ENCODE assay signal across 27 cellular contexts in genomic region chrX:18582910-18583493, GRCh38.
DNase-seq lines count a peak whose midpoint lies in the region; FAIRE-seq and TF ChIP-seq lines count a peak whose summit lies in the region.
"Had no signal": no experiment of that assay in that cellular context is flagged by ENCODE, and none has a peak within 500 bp of the region (broad histone marks: within the 10 kb centered on the region; RNA-seq: fewer than 3 reads in every experiment).

No MANE protein-coding gene starts in this region.

- dilution Hi-C loops in endothelial cell of umbilical vein (cut with MboI; ENCODE audit: extremely low pct_ligation_motif_present, low sequenced_read_pairs), result no loop called here

- H3K4me2 ChIP-seq in SK-N-SH, result peak overlapping the region; percentile 31; the same call in 1 of the 2 replicates
- H3K4me2 ChIP-seq in endothelial cell of umbilical vein (ENCODE audit: insufficient read depth, low read length), result peak overlapping the region; percentile 17
- H3K4me2 ChIP-seq: BLaER1 treated with 17β-estradiol and CSF1 and Interleukin-3, amounts not matched to agents 10 nM and 100 nM; hepatocyte had no signal

- TF ChIP-seq CTCF in BJ (IDR thresholded peaks at IDR 0.05; ENCODE audit: insufficient read depth, low read depth, low read length) (no peak), SK-N-SH (IDR thresholded peaks at IDR 0.05) (no peak), endothelial cell of umbilical vein (IDR thresholded peaks at IDR 0.05; ENCODE audit: extremely low read depth in 1 of 2, insufficient read depth in 1 of 2, low read depth in 1 of 2, low read length in 2 of 2) (no peak)

- intact Hi-C loops in endothelial cell of umbilical vein (cut with micrococcal nuclease), result loop anchor here (10.0 kb wide), 1 partner anchor 158 kb away; the partner anchor contains the start of gene CDKL5

- no peak overlapping the region for H3K4me3 ChIP-seq in BJ (ENCODE audit: low read depth, low read length)
- no peak overlapping the region for H3K4me3 ChIP-seq in SK-N-SH (ENCODE audit: low read depth in 2 of 2, low read length in 1 of 2)
- no peak overlapping the region for H3K4me3 ChIP-seq in endothelial cell of umbilical vein (replicated peaks in 1 of 3; ENCODE audit: insufficient read depth in 1 of 3, low read depth in 1 of 3, low read length in 3 of 3)
- H3K4me3 ChIP-seq: BLaER1 treated with 17β-estradiol and CSF1 and Interleukin-3, amounts not matched to agents 10 nM and 100 nM; hepatocyte; psoas muscle; SJSA1; tibial artery had no signal

- H3K27ac ChIP-seq in SK-N-SH (ENCODE audit: low read depth in 2 of 2, low read length in 1 of 2) (peak overlapping the region; percentile 26 to 86; a peak in 3 of 4 replicates), endothelial cell of umbilical vein (ENCODE audit: insufficient read depth, low read depth, low read length) (no peak overlapping the region)
- H3K27ac ChIP-seq: BLaER1 treated with 17β-estradiol and CSF1 and Interleukin-3, amounts not matched to agents 10 nM and 100 nM; epithelial cell of prostate; hepatocyte; psoas muscle; SJSA1; tibial artery had no signal

- no peaks in the 10 kb centered on the region for H3K9me1 ChIP-seq in endothelial cell of umbilical vein (replicated peaks; ENCODE audit: control insufficient read depth, extremely low read depth, insufficient read depth, low read length)

- TF ChIP-seq POLR2A in endothelial cell of umbilical vein (IDR thresholded peaks at IDR 0.05; ENCODE audit: low read depth, low read length), result no peak

- no peaks in the 10 kb centered on the region for H3K27me3 ChIP-seq in BJ (ENCODE audit: control insufficient read depth, insufficient read depth, low read length)
- no peaks in the 10 kb centered on the region for H3K27me3 ChIP-seq in SK-N-SH (ENCODE audit: insufficient read depth)
- H3K27me3 ChIP-seq in endothelial cell of umbilical vein (ENCODE audit: control insufficient read depth in 2 of 2, insufficient read depth in 2 of 2, low read length in 2 of 2), result no peaks in the 10 kb centered on the region
- H3K27me3 ChIP-seq: hepatocyte, SJSA1, tibial artery had no signal

- CTCF ChIA-PET in BJ (lab: Yijun Ruan, JAX), result no interaction called here
- CTCF ChIA-PET in SK-N-SH (lab: Yijun Ruan, JAX), result no interaction called here
- CTCF ChIA-PET in endothelial cell of umbilical vein (lab: Charles Lee), result no interaction called here

- TF ChIP-seq EP300 in SK-N-SH (IDR thresholded peaks at IDR 0.05; ENCODE audit: borderline replicate concordance in 1 of 2, low read depth in 1 of 2, low read length in 1 of 2), result no peak

- H3K9me3 ChIP-seq in SK-N-SH (no peaks in the 10 kb centered on the region), endothelial cell of umbilical vein (replicated peaks; ENCODE audit: control insufficient read depth, insufficient read depth, low read length) (no peaks in the 10 kb centered on the region)
- H3K9me3 ChIP-seq: BLaER1 treated with 17β-estradiol and CSF1 and Interleukin-3, amounts not matched to agents 10 nM and 100 nM; Caco-2; psoas muscle; SJSA1; tibial artery had no signal

- H3K9ac ChIP-seq in SK-N-SH (no peak overlapping the region), endothelial cell of umbilical vein (replicated peaks; ENCODE audit: extremely low read depth, insufficient read depth, low read length) (no peak overlapping the region)
- H3K9ac ChIP-seq: BLaER1 treated with 17β-estradiol and CSF1 and Interleukin-3, amounts not matched to agents 10 nM and 100 nM had no signal

- BruUV-seq in endothelial cell of umbilical vein (replicated peaks; lab: Mats Ljungman, UMichigan), result no TSS peak

- H3K36me3 ChIP-seq in BJ (ENCODE audit: control insufficient read depth, insufficient read depth, low read length) (no peaks in the 10 kb centered on the region), SK-N-SH (replicated peaks in 1 of 2; ENCODE audit: control insufficient read depth in 1 of 2, insufficient read depth in 2 of 2, low read length in 1 of 2) (peaks cover 7 to 34% of the 10 kb centered on the region in 2 experiments), endothelial cell of umbilical vein (ENCODE audit: control insufficient read depth in 2 of 2, extremely low read depth in 1 of 2, insufficient read depth in 2 of 2, low read length in 2 of 2) (no peaks in the 10 kb centered on the region)
- H3K36me3 ChIP-seq: BLaER1 treated with 17β-estradiol and CSF1 and Interleukin-3, amounts not matched to agents 10 nM and 100 nM; SJSA1; tibial artery had no signal

- WGBS in SK-N-SH (ENCODE audit: low lambda C conversion rate), result 36% methylated on average over 6 of the region's 6 CpGs

- no peaks in the 10 kb centered on the region for H3K9me2 ChIP-seq in SK-N-SH

- no peak for TF ChIP-seq RAD21 in SK-N-SH (IDR thresholded peaks at IDR 0.05; ENCODE audit: low read length)

- peak; percentile 1 for DNase-seq in BJ (ENCODE audit: low read depth)
- peak; percentile 12 for DNase-seq in SK-N-SH
- peak; percentile 36 for DNase-seq in endothelial cell of umbilical vein (ENCODE audit: low read depth, low spot score)
- DNase-seq in iPS-NIHi11 (ENCODE audit: low spot score), result peak; percentile 6
- DNase-seq in T-helper 2 cell, result no peak
- no peak for DNase-seq in DMS 273 treated with DMSO at 0.1 percent for 48 hours (lab: John Stamatoyannopoulos, UW)
- DNase-seq in NCI-H1930 (lab: John Stamatoyannopoulos, UW), result no peak
- no peak for DNase-seq in NOMO-1 treated with dmso at 0.1 percent for 144 hours (lab: John Stamatoyannopoulos, UW; ENCODE audit: unreplicated experiment)
- DNase-seq: activated CD4-positive, alpha-beta memory T cell treated with anti-CD3 and anti-CD28 coated beads for 36 hours; activated CD4-positive, CD25-positive, alpha-beta regulatory T cell treated with anti-CD3 and anti-CD28 coated beads, Interleukin-2, amount 50 U/mL, for 72 hours; activated naive CD4-positive, alpha-beta T cell; Caco-2; DMS79; GDM1; GOT3; left colon; NCI-H446; occipital lobe; psoas muscle; stimulated activated CD4-positive, alpha-beta T cell treated with anti-CD3 and anti-CD28 coated beads, Interleukin-4, amount 100 ng/mL, for 24 hours; tibial artery had no signal

- POLR2A ChIA-PET in BJ (lab: Charles Lee), result no interaction called here
- POLR2A ChIA-PET in SK-N-SH (lab: Yijun Ruan, JAX), result no interaction called here
- POLR2A ChIA-PET in endothelial cell of umbilical vein (lab: Charles Lee), result no interaction called here

- H2AFZ ChIP-seq in SK-N-SH (ENCODE audit: low read depth) (no peak overlapping the region; the same call in 1 of the 2 replicates), endothelial cell of umbilical vein (ENCODE audit: low read depth, low read length) (no peak overlapping the region)
- H2AFZ ChIP-seq: hepatocyte had no signal

- H3K79me2 ChIP-seq in SK-N-SH (ENCODE audit: insufficient read depth), result no peaks in the 10 kb centered on the region
- no peaks in the 10 kb centered on the region for H3K79me2 ChIP-seq in endothelial cell of umbilical vein (ENCODE audit: control insufficient read depth, insufficient read depth, low read length)
- H3K79me2 ChIP-seq: hepatocyte had no signal

- H4K20me1 ChIP-seq in SK-N-SH (ENCODE audit: insufficient read depth) (no peaks in the 10 kb centered on the region), endothelial cell of umbilical vein (replicated peaks; ENCODE audit: control insufficient read depth, extremely low read depth, insufficient read depth, low read length) (no peaks in the 10 kb centered on the region)

- no peaks in the 10 kb centered on the region for H3F3A ChIP-seq in SK-N-SH (replicated peaks; ENCODE audit: insufficient read depth)

- H3K4me1 ChIP-seq in SK-N-SH (ENCODE audit: control insufficient read depth in 1 of 2, insufficient read depth in 2 of 2, low read depth in 1 of 2, low read length in 1 of 2) (peaks cover 7 to 11% of the 10 kb centered on the region in 2 experiments; a peak in 2 of 4 replicates), endothelial cell of umbilical vein (ENCODE audit: control insufficient read depth, extremely low read depth, insufficient read depth, low read length) (peaks cover 3% of the 10 kb centered on the region)
- H3K4me1 ChIP-seq: BLaER1 treated with 17β-estradiol and CSF1 and Interleukin-3, amounts not matched to agents 10 nM and 100 nM; Caco-2; psoas muscle; SJSA1; tibial artery had no signal

- peak; percentile 89 for FAIRE-seq in endothelial cell of umbilical vein (lab: Jason Lieb, UNC)
- FAIRE-seq: frontal cortex, TTC549 had no signal

TF ChIP-seq in SK-N-SH, 30 proteins besides CTCF, POLR2A, EP300 and RAD21:
- TF ChIP-seq MXI1 (IDR thresholded peaks at IDR 0.05; ENCODE audit: low read depth, low read length), result no peak
- TF ChIP-seq TCF12 (IDR thresholded peaks at IDR 0.05), result peak; percentile 82
TF ChIP-seq in SK-N-SH: peak in this region for 1.

TF ChIP-seq in endothelial cell of umbilical vein, 7 proteins besides CTCF, POLR2A, EP300 and RAD21:
- no peak for TF ChIP-seq MYC (IDR thresholded peaks at IDR 0.05; ENCODE audit: low read depth, low read length)
- no peak for TF ChIP-seq JUN (IDR thresholded peaks at IDR 0.05; ENCODE audit: borderline replicate concordance, insufficient read depth, insufficient read length, low read depth)
- TF ChIP-seq, protein P1, sequence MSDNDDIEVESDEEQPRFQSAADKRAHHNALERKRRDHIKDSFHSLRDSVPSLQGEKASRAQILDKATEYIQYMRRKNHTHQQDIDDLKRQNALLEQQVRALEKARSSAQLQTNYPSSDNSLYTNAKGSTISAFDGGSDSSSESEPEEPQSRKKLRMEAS (IDR thresholded peaks at IDR 0.05; ENCODE audit: insufficient read depth, insufficient read length), result no peak
- TF ChIP-seq FOS (IDR thresholded peaks at IDR 0.05; ENCODE audit: borderline replicate concordance, insufficient read depth, low read length), result no peak
- TF ChIP-seq EZH2 (IDR thresholded peaks at IDR 0.05; ENCODE audit: borderline replicate concordance, low read depth, low read length, severe bottlenecking), result no peak
- no peak for TF ChIP-seq GATA2 (IDR thresholded peaks at IDR 0.05; ENCODE audit: insufficient read depth, insufficient read length, low read depth, low read length)
- TF ChIP-seq POLR2AphosphoS5 (IDR thresholded peaks at IDR 0.05; ENCODE audit: insufficient read depth, low read depth, low read length), result no peak
TF ChIP-seq in endothelial cell of umbilical vein: peak in this region for 0.

Comparison
In these comparisons a context has a peak if more than half of its experiments do, and no peak if none do; other contexts are left out.
1. DNase-seq: peak in BJ (single experiment), SK-N-SH (single experiment), endothelial cell of umbilical vein (single experiment) and iPS-NIHi11 (single experiment); none in T-helper 2 cell (0 of 5), DMS 273 treated with DMSO at 0.1 percent for 48 hours (single experiment), NCI-H1930 (0 of 2) and NOMO-1 treated with dmso at 0.1 percent for 144 hours (single experiment).